In the genomic region with DNA sequence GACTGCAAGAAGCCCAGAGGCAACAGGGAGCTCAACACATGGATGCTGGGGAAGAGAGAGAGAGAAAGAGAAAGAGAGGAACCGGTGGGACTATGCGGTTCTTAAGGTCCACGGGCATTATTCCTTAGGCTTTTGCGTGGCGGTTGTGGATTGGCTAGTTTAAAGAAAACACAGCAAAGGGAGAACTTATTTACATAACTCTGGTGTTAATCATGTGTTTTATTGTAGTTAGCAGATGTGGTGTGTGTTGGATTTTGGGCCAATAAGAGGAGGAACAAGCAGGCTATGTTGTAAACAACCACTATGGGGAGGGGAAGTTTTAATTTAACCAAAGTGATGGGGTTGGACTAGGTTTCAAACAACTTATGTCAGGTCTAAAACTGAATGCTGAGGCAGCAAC, we compare ENCODE assay signal across 21 cellular contexts.
"Had no signal": no experiment of that assay in that cellular context is flagged by ENCODE, and none has a peak within 500 bp of the region (broad histone marks: within the 10 kb centered on the region; RNA-seq: fewer than 3 reads in every experiment).

No MANE protein-coding gene starts in this region.

- ATAC-seq: K562 had no signal

- H3K9ac ChIP-seq: KMS-11, SK-N-SH had no signal

- H3K4me2 ChIP-seq: KMS-11, SK-N-SH had no signal

- H3K9me3 ChIP-seq: SK-N-SH had no signal

- H3K27ac ChIP-seq: HL-60, KMS-11 had no signal

- DNase-seq: Kasumi-1, MM.1S, NCI-H1092 treated with DMSO at 0.1 percent for 48 hours, NCI-H1436, NCI-H187, NCI-H2029, NCI-H2081 treated with DMSO at 0.1 percent for 48 hours, NCI-H2171, NCI-H226, NCI-H446, NCI-H510A, NCI-H524 treated with DMSO at 0.1 percent for 48 hours, NCI-H69, NCI-H774, RPMI8226, SHP77, SK-N-SH, SW 1271 had no signal

- H3K4me3 ChIP-seq: K562 had no signal
